In genomic region chr2:144524190-144524957, GRCh38 we compare ENCODE assay signal across 1 cellular context.
TF ChIP-seq lines count a peak whose summit lies in the region.

No MANE protein-coding gene starts in this region.

TF ChIP-seq in K562, 482 proteins besides CTCF, POLR2A, EP300 and RAD21 (continued from another document and continues in another):
- no peak for TF ChIP-seq ZBTB34 (CRISPR knock-in tag; IDR thresholded peaks at IDR 0.05)
- TF ChIP-seq SAP30 (IDR thresholded peaks at IDR 0.05; ENCODE audit: borderline replicate concordance, insufficient read depth, low read depth, low read length, poor library complexity, severe bottlenecking): no peak
- peak; percentile 64 for TF ChIP-seq CXXC5 (CRISPR knock-in tag; IDR thresholded peaks at IDR 0.05)
- TF ChIP-seq ZNF253 (CRISPR knock-in tag; conservative IDR thresholded peaks at IDR 0.05): no peak
- no peak for TF ChIP-seq KLF16 (IDR thresholded peaks at IDR 0.05)
- no peak for TF ChIP-seq ZNF655 (CRISPR knock-in tag; IDR thresholded peaks at IDR 0.05)
- TF ChIP-seq CBX5 (IDR thresholded peaks at IDR 0.05; ENCODE audit: borderline replicate concordance, low read depth): no peak
- 0 out of 2 replicates have a peak, but pooled peaks have one; percentile 22 for TF ChIP-seq NBN (IDR thresholded peaks at IDR 0.05; ENCODE audit: low read depth)
- TF ChIP-seq HDAC2 (IDR thresholded peaks at IDR 0.05): peak; percentile 56; the same call in 1 of the 2 replicates
- no peak for TF ChIP-seq HCFC1 (IDR thresholded peaks at IDR 0.05; ENCODE audit: low read depth, low read length)
- TF ChIP-seq, protein P1, sequence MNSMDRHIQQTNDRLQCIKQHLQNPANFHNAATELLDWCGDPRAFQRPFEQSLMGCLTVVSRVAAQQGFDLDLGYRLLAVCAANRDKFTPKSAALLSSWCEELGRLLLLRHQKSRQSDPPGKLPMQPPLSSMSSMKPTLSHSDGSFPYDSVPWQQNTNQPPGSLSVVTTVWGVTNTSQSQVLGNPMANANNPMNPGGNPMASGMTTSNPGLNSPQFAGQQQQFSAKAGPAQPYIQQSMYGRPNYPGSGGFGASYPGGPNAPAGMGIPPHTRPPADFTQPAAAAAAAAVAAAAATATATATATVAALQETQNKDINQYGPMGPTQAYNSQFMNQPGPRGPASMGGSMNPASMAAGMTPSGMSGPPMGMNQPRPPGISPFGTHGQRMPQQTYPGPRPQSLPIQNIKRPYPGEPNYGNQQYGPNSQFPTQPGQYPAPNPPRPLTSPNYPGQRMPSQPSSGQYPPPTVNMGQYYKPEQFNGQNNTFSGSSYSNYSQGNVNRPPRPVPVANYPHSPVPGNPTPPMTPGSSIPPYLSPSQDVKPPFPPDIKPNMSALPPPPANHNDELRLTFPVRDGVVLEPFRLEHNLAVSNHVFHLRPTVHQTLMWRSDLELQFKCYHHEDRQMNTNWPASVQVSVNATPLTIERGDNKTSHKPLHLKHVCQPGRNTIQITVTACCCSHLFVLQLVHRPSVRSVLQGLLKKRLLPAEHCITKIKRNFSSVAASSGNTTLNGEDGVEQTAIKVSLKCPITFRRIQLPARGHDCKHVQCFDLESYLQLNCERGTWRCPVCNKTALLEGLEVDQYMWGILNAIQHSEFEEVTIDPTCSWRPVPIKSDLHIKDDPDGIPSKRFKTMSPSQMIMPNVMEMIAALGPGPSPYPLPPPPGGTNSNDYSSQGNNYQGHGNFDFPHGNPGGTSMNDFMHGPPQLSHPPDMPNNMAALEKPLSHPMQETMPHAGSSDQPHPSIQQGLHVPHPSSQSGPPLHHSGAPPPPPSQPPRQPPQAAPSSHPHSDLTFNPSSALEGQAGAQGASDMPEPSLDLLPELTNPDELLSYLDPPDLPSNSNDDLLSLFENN (IDR thresholded peaks at IDR 0.05; ENCODE audit: low read depth in 2 of 2, low read length in 2 of 2): no peak
- no peak for TF ChIP-seq E2F3 (CRISPR knock-in tag; IDR thresholded peaks at IDR 0.05)
- no peak for TF ChIP-seq FOXM1 (IDR thresholded peaks at IDR 0.05; ENCODE audit: low read depth)
- TF ChIP-seq FOXM1 (CRISPR knock-in tag; IDR thresholded peaks at IDR 0.05; ENCODE audit: low read depth): no peak
- TF ChIP-seq TFAP4 (CRISPR knock-in tag; IDR thresholded peaks at IDR 0.05; ENCODE audit: borderline replicate concordance): no peak; the same call in 1 of the 2 replicates
- TF ChIP-seq MECOM (CRISPR knock-in tag; IDR thresholded peaks at IDR 0.05): no peak
- TF ChIP-seq ZNF232 (CRISPR knock-in tag; IDR thresholded peaks at IDR 0.05): no peak
- no peak for TF ChIP-seq ZNF217 (CRISPR knock-in tag; IDR thresholded peaks at IDR 0.05)
- no peak for TF ChIP-seq KHSRP (IDR thresholded peaks at IDR 0.05)
- no peak for TF ChIP-seq LCOR (CRISPR knock-in tag; IDR thresholded peaks at IDR 0.05)
- no peak for TF ChIP-seq CREBBP (IDR thresholded peaks at IDR 0.05; ENCODE audit: low read depth, low read length)
- no peak for TF ChIP-seq L3MBTL2 (IDR thresholded peaks at IDR 0.05)
- peak in 1 of 2 experiments; percentile 73; a peak in 2 of 4 replicates for TF ChIP-seq HDAC1 (IDR thresholded peaks at IDR 0.05)
- no peak for TF ChIP-seq RREB1 (CRISPR knock-in tag; IDR thresholded peaks at IDR 0.05)
- TF ChIP-seq ZNF384 (IDR thresholded peaks at IDR 0.05; ENCODE audit: low read depth, low read length): no peak
- TF ChIP-seq HSF4 (CRISPR knock-in tag; IDR thresholded peaks at IDR 0.05; ENCODE audit: borderline replicate concordance): no peak
- no peak for TF ChIP-seq FOS (IDR thresholded peaks at IDR 0.05; ENCODE audit: extremely low read depth, insufficient read length)
- TF ChIP-seq MTA2 (IDR thresholded peaks at IDR 0.05; ENCODE audit: low read depth): no peak
- TF ChIP-seq CCNT2 (IDR thresholded peaks at IDR 0.05; ENCODE audit: borderline replicate concordance, extremely low read depth, insufficient read length, low read depth, low read length): peak; percentile 64
- TF ChIP-seq ZBTB43 (CRISPR knock-in tag; IDR thresholded peaks at IDR 0.05): no peak
- no peak for TF ChIP-seq RFX7 (CRISPR knock-in tag; IDR thresholded peaks at IDR 0.05)
- no peak for TF ChIP-seq ZNF785 (CRISPR knock-in tag; IDR thresholded peaks at IDR 0.05)
- TF ChIP-seq NRF1 (conservative IDR thresholded peaks at IDR 0.05 in 1 of 2, IDR thresholded peaks at IDR 0.05 in 1 of 2): peak; percentile 44 to 49; a peak in 3 of 4 replicates
- TF ChIP-seq ZFP1 (CRISPR knock-in tag; IDR thresholded peaks at IDR 0.05): no peak
- TF ChIP-seq, protein P2, sequence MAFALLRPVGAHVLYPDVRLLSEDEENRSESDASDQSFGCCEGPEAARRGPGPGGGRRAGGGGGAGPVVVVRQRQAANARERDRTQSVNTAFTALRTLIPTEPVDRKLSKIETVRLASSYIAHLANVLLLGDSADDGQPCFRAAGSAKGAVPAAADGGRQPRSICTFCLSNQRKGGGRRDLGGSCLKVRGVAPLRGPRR (CRISPR knock-in tag; IDR thresholded peaks at IDR 0.05): no peak
- TF ChIP-seq RBFOX2 (IDR thresholded peaks at IDR 0.05; ENCODE audit: low read depth, low read length): peak; percentile 78
- 0 out of 2 replicates have a peak, but pooled peaks have one; percentile 15 for TF ChIP-seq ZFX (CRISPR knock-in tag; IDR thresholded peaks at IDR 0.05)
- no peak for TF ChIP-seq ELK3 (CRISPR knock-in tag; IDR thresholded peaks at IDR 0.05)
- TF ChIP-seq, protein P3, sequence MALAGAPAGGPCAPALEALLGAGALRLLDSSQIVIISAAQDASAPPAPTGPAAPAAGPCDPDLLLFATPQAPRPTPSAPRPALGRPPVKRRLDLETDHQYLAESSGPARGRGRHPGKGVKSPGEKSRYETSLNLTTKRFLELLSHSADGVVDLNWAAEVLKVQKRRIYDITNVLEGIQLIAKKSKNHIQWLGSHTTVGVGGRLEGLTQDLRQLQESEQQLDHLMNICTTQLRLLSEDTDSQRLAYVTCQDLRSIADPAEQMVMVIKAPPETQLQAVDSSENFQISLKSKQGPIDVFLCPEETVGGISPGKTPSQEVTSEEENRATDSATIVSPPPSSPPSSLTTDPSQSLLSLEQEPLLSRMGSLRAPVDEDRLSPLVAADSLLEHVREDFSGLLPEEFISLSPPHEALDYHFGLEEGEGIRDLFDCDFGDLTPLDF (CRISPR knock-in tag; IDR thresholded peaks at IDR 0.05): no peak
- no peak for TF ChIP-seq ZNF143 (CRISPR knock-in tag; IDR thresholded peaks at IDR 0.05)
- no peak for TF ChIP-seq ZNF75A (CRISPR knock-in tag; IDR thresholded peaks at IDR 0.05)
- no peak for TF ChIP-seq NONO (IDR thresholded peaks at IDR 0.05; ENCODE audit: low read depth in 2 of 2, low read length in 1 of 2)
- TF ChIP-seq NCOA4 (IDR thresholded peaks at IDR 0.05; ENCODE audit: partially characterized antibody): no peak
- TF ChIP-seq DACH1 (IDR thresholded peaks at IDR 0.05; ENCODE audit: partially characterized antibody): no peak
- no peak for TF ChIP-seq RBM39 (optimal IDR thresholded peaks at IDR 0.05; ENCODE audit: low read depth, low read length)
- TF ChIP-seq THRAP3 (IDR thresholded peaks at IDR 0.05; ENCODE audit: borderline replicate concordance): no peak
- TF ChIP-seq HMGXB4 (CRISPR knock-in tag; IDR thresholded peaks at IDR 0.05): no peak
- TF ChIP-seq GABPB1 (CRISPR knock-in tag; IDR thresholded peaks at IDR 0.05): no peak
- no peak for TF ChIP-seq RUNX1 (IDR thresholded peaks at IDR 0.05; ENCODE audit: low read depth)
